ENCODE assay signal across 8 cellular contexts in genomic region chr1:16971330-16972209, GRCh38. TPM values are rescaled to one million over a fixed set of nuclear protein-coding genes. Genes with fewer than 3 reads are reported as not detected.
DNase-seq lines count a peak whose midpoint lies in the region; ATAC-seq and TF ChIP-seq lines count a peak whose summit lies in the region.

No MANE protein-coding gene starts in this region.

- CTCF ChIA-PET in GM10248 (lab: Yijun Ruan, JAX): interaction anchor here (1.2 kb wide), 1 partner anchor 11 kb away, joined by 4 read pairs; no protein-coding TSS in a partner anchor

- in situ Hi-C loops in Caki2 (cut with HindIII; ENCODE audit: low pct_unique_long_range_greater_than_20kb, low sequenced_read_pairs): no loop called here

- TF ChIP-seq CTCF in GM10248 (IDR thresholded peaks at IDR 0.05; ENCODE audit: control extremely low read depth, extremely low read depth, low read depth, missing control alignments): no peak

- H3K9ac ChIP-seq in adipocyte (ENCODE audit: low read length): no peak overlapping the region

- H3K27me3 ChIP-seq in adipocyte (replicated peaks; ENCODE audit: control insufficient read depth, insufficient read depth, low read length): no peaks in the 10 kb centered on the region

- POLR2A ChIA-PET in GM10248 (lab: Yijun Ruan, JAX): no interaction called here

- no peak for ATAC-seq in GM18502 (IDR thresholded peaks at IDR 0.05; ENCODE audit: poor library complexity, unreplicated experiment)

- no peaks in the 10 kb centered on the region for H3K9me3 ChIP-seq in adipocyte (ENCODE audit: control insufficient read depth, low read length)

- peak; percentile 14 for DNase-seq in Caki2 (ENCODE audit: low read depth)
- peak; percentile 36 for DNase-seq in NCI-H128 (lab: John Stamatoyannopoulos, UW; ENCODE audit: unreplicated experiment)
- peak; percentile 76 for DNase-seq in adipocyte (ENCODE audit: low read depth)
- peak; percentile 65 for DNase-seq in islet precursor cell
- no peak for DNase-seq in NCI-H82 treated with DMSO at 0.1 percent for 48 hours (lab: John Stamatoyannopoulos, UW; ENCODE audit: unreplicated experiment)
- DNase-seq in activated naive CD4-positive, alpha-beta T cell treated with anti-CD3 and anti-CD28 coated beads, Interleukin-2, amount 50 U/mL, for 16 hours: no peak
- DNase-seq in GM10248 (ENCODE audit: extremely low spot score): no peak

- H3K36me3 ChIP-seq in adipocyte (ENCODE audit: control insufficient read depth, insufficient read depth, low read length, severe bottlenecking): no peaks in the 10 kb centered on the region

- H3K4me3 ChIP-seq in adipocyte (ENCODE audit: low read length): no peak overlapping the region

- H3K4me1 ChIP-seq in adipocyte (ENCODE audit: control insufficient read depth, insufficient read depth, low read length): peaks cover 5% of the 10 kb centered on the region

RNA-seq across cellular contexts. Expression of gene MFAP2, which starts 8.8 kb away (rescaled TPM):
- total RNA-seq in Caki2 (2014; rRNA removed; shearing (Covaris generic); ENCODE audit: low replicate concordance): not detected in 2 replicates

RNA-seq across cellular contexts. Expression of gene ATP13A2, which starts 40.2 kb away (rescaled TPM):
- total RNA-seq in Caki2 (2014; rRNA removed; shearing (Covaris generic); ENCODE audit: low replicate concordance): 30.2 and 37.7 TPM in 2 replicates

RNA-seq across cellular contexts. Expression of gene CROCC, which starts 49.8 kb away (rescaled TPM):
- 8.0 and 15.7 TPM in 2 replicates for total RNA-seq in Caki2 (2014; rRNA removed; shearing (Covaris generic); ENCODE audit: low replicate concordance)

Comparison
In these comparisons a context has a peak if more than half of its experiments do, and no peak if none do; other contexts are left out.
1. DNase-seq: peak in Caki2 (single experiment), NCI-H128 (single experiment), adipocyte (single experiment) and islet precursor cell (single experiment); none in NCI-H82 treated with DMSO at 0.1 percent for 48 hours (single experiment), activated naive CD4-positive, alpha-beta T cell treated with anti-CD3 and anti-CD28 coated beads, Interleukin-2, amount 50 U/mL, for 16 hours (single experiment) and GM10248 (single experiment).